ENCODE assay signal across 11 cellular contexts in genomic region chr14:90512332-90512951, GRCh38.
DNase-seq lines count a peak whose midpoint lies in the region; ATAC-seq and TF ChIP-seq lines count a peak whose summit lies in the region.
"Had no signal": no experiment of that assay in that cellular context is flagged by ENCODE, and none has a peak within 500 bp of the region (broad histone marks: within the 10 kb centered on the region; RNA-seq: fewer than 3 reads in every experiment).

No MANE protein-coding gene starts in this region.

- ATAC-seq in HG03378 (IDR thresholded peaks at IDR 0.05; ENCODE audit: unreplicated experiment) (no peak), SK-N-SH treated with all-trans-retinoic acid at 6 μM for 48 hours (no peak)
- ATAC-seq: T-helper 17 cell had no signal

- H3K36me3 ChIP-seq in colonic mucosa (no peaks in the 10 kb centered on the region), stomach smooth muscle (ENCODE audit: control insufficient read depth in 2 of 2, insufficient read depth in 2 of 2, low read length in 2 of 2) (no peaks in the 10 kb centered on the region)
- H3K36me3 ChIP-seq: brain microvascular endothelial cell had no signal

- H3K9me3 Mint-ChIP-seq in mesothelial cell of epicardium: no peaks in the 10 kb centered on the region

- peaks cover 53% of the 10 kb centered on the region for H3K4me1 Mint-ChIP-seq in mesothelial cell of epicardium

- peak; percentile 90 for DNase-seq in NCI-H69 (lab: John Stamatoyannopoulos, UW)
- DNase-seq in colonic mucosa: peak; percentile 75
- no peak for DNase-seq in mesothelial cell of epicardium (ENCODE audit: low spot score in 2 of 2, unreplicated experiment in 2 of 2)
- DNase-seq in activated gamma-delta T cell treated with Interleukin-2 at 50 U/mL for 16 hours: no peak
- DNase-seq: activated CD4-positive, alpha-beta T cell treated with anti-CD3 and anti-CD28 coated beads, Interleukin-2, amount 50 U/mL, for 48 hours; brain microvascular endothelial cell; KBM-7; T-helper 17 cell had no signal

- H3K4me3 ChIP-seq in colonic mucosa: no peak overlapping the region
- no peak overlapping the region for H3K4me3 ChIP-seq in stomach smooth muscle (ENCODE audit: low read length in 2 of 2)

- intact Hi-C loops in colonic mucosa (cut with DNase I): no loop called here

- H3K9me3 ChIP-seq in colonic mucosa: no peaks in the 10 kb centered on the region
- H3K9me3 ChIP-seq in stomach smooth muscle (ENCODE audit: control insufficient read depth in 2 of 2, low read length in 2 of 2): no peaks in the 10 kb centered on the region

- peaks cover 26% of the 10 kb centered on the region for H3K4me1 ChIP-seq in colonic mucosa
- H3K4me1 ChIP-seq in stomach smooth muscle (ENCODE audit: control insufficient read depth, insufficient read depth, low read length): peaks cover 37% of the 10 kb centered on the region

- H3K27ac Mint-ChIP-seq in mesothelial cell of epicardium: peak overlapping the region; percentile 91
- H3K27ac Mint-ChIP-seq: T-helper 17 cell had no signal

- H3K36me3 Mint-ChIP-seq in mesothelial cell of epicardium: no peaks in the 10 kb centered on the region

- H3K27me3 Mint-ChIP-seq in mesothelial cell of epicardium (ENCODE audit: low read depth): peaks cover 11% of the 10 kb centered on the region

- H3K27me3 ChIP-seq in colonic mucosa (no peaks in the 10 kb centered on the region), stomach smooth muscle (ENCODE audit: control insufficient read depth in 1 of 2, insufficient read depth in 2 of 2, low read length in 2 of 2) (no peaks in the 10 kb centered on the region)
- H3K27me3 ChIP-seq: brain microvascular endothelial cell had no signal

- peak overlapping the region; percentile 19 to 84 for H3K9ac ChIP-seq in colonic mucosa (ENCODE audit: low read depth in 2 of 2, low read length in 2 of 2)
- H3K9ac ChIP-seq in stomach smooth muscle (ENCODE audit: low read length in 2 of 2): peak overlapping the region in 1 of 2 donors; percentile 21

- TF ChIP-seq CTCF in colonic mucosa (IDR thresholded peaks at IDR 0.05) (no peak), mesothelial cell of epicardium (IDR thresholded peaks at IDR 0.05; ENCODE audit: unreplicated experiment) (no peak)

- H3K27ac ChIP-seq in colonic mucosa (peak overlapping the region; percentile 90), stomach smooth muscle (ENCODE audit: low read length) (peak overlapping the region; percentile 82)
- H3K27ac ChIP-seq: brain microvascular endothelial cell had no signal

- H3K4me3 Mint-ChIP-seq in mesothelial cell of epicardium: no peak overlapping the region
- H3K4me3 Mint-ChIP-seq: T-helper 17 cell had no signal

TF ChIP-seq in SK-N-SH treated with all-trans-retinoic acid at 6 μM for 48 hours, 23 proteins besides CTCF, POLR2A, EP300 and RAD21:
- TF ChIP-seq ARNTL (CRISPR knock-in tag; IDR thresholded peaks at IDR 0.05; ENCODE audit: borderline replicate concordance, low read depth) (no peak), CSRNP3 (CRISPR knock-in tag; IDR thresholded peaks at IDR 0.05) (no peak), SNAI2 (CRISPR knock-in tag; IDR thresholded peaks at IDR 0.05) (no peak), CSDC2 (CRISPR knock-in tag; IDR thresholded peaks at IDR 0.05) (no peak), ZNF70 (CRISPR knock-in tag; IDR thresholded peaks at IDR 0.05) (no peak), POU6F1 (CRISPR knock-in tag; IDR thresholded peaks at IDR 0.05; ENCODE audit: borderline replicate concordance, low read depth) (no peak), BACH2 (CRISPR knock-in tag; IDR thresholded peaks at IDR 0.05; ENCODE audit: borderline replicate concordance) (no peak), RARB (CRISPR knock-in tag; IDR thresholded peaks at IDR 0.05) (no peak)

Comparison
In these comparisons a context has a peak if more than half of its experiments do, and no peak if none do; other contexts are left out.
1. DNase-seq: peak in NCI-H69 (single experiment) and colonic mucosa (single experiment); none in mesothelial cell of epicardium (0 of 2) and activated gamma-delta T cell treated with Interleukin-2 at 50 U/mL for 16 hours (single experiment).